In the genomic region with DNA sequence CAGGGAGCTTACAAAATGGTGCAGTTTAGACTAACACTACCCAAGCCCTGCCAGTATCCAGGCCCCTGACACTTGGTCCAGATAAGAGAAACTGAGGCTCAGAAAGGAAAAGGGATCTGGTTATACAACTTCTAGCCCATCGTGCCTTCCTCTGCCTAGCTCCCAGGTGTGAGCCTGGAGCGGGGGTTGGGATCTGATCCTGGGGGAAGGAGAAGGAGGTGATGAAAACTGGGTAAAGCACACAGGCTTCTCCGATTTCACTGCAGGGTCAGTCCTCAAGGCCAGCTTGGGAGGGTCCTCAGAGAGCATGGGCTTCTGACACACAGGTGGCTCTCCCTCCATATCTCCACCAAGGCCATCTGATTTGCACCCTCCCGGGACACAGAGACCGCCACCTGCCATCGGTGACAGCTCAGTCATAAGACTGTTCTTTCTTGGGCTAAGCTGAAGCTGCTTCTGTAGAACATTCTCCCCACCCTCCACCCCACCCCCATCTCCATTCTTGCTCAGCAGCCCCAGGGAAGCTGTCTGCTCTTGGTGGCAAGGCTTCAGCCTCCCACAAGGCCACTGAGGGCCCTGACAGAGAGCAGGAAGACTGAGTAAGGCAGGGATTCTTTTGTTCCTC, we compare ENCODE assay signal across 19 cellular contexts. TPM values are rescaled to one million over a fixed set of nuclear protein-coding genes. Genes with fewer than 3 reads are reported as not detected.
"Had no signal": no experiment of that assay in that cellular context is flagged by ENCODE, and none has a peak within 500 bp of the region (broad histone marks: within the 10 kb centered on the region; RNA-seq: fewer than 3 reads in every experiment).

No MANE protein-coding gene starts in this region.

- H3K36me3 ChIP-seq: ascending aorta, brain microvascular endothelial cell, sigmoid colon, upper lobe of right lung had no signal

- H3K4me2 ChIP-seq: hepatocyte had no signal

- H3K36me3 Mint-ChIP-seq: activated naive CD4-positive, alpha-beta T cell treated with anti-CD3 and anti-CD28 coated beads, Interleukin-2, amount 50 U/mL, for 72 hours; stimulated activated naive B cell treated with anti-CD40 and anti-IgM and Interleukin-4, amounts not matched to agents 10 μg/mL and 1 μg/mL and 100 μg/mL, for 72 hours; T-cell had no signal

- H3K9me3 Mint-ChIP-seq: activated naive CD4-positive, alpha-beta T cell treated with anti-CD3 and anti-CD28 coated beads, Interleukin-2, amount 50 U/mL, for 72 hours; nephron progenitor cell; stimulated activated naive B cell treated with anti-CD40 and anti-IgM and Interleukin-4, amounts not matched to agents 10 μg/mL and 1 μg/mL and 100 μg/mL, for 72 hours; T-cell had no signal

- H3K4me3 Mint-ChIP-seq: memory B cell; nephron progenitor cell; stimulated activated naive B cell treated with anti-CD40 and anti-IgM and Interleukin-4, amounts not matched to agents 10 μg/mL and 1 μg/mL and 100 μg/mL, for 72 hours; T-cell had no signal

- DNase-seq: activated T-cell treated with anti-CD3 and anti-CD28 coated beads, Interleukin-2, amount 50 U/mL, for 1 hour; brain microvascular endothelial cell; central memory CD4-positive, alpha-beta T cell; dermis blood vessel endothelial cell; effector CD8-positive, alpha-beta T cell; foreskin keratinocyte; nephron progenitor cell; retina; sigmoid colon; stimulated activated CD4-positive, alpha-beta T cell treated with anti-CD3 and anti-CD28 coated beads, Interleukin-2, amount 100 ng/mL, for 48 hours; stimulated activated CD8-positive, alpha-beta memory T cell treated with anti-CD3 and anti-CD28 coated beads, Interleukin-4, amount 100 ng/mL, for 48 hours; stimulated activated naive B cell treated with anti-CD40 and anti-IgM and Interleukin-4, amounts not matched to agents 10 μg/mL and 1 μg/mL and 100 μg/mL, for 72 hours; T-cell; upper lobe of right lung had no signal

- ATAC-seq: activated naive CD4-positive, alpha-beta T cell treated with anti-CD3 and anti-CD28 coated beads, Interleukin-2, amount 50 U/mL, for 72 hours; foreskin keratinocyte; stimulated activated naive B cell treated with anti-CD40 and anti-IgM and Interleukin-4, amounts not matched to agents 10 μg/mL and 1 μg/mL and 100 μg/mL, for 72 hours; T-cell; upper lobe of right lung had no signal

- H3K27ac ChIP-seq: ascending aorta, brain microvascular endothelial cell, foreskin keratinocyte, hepatocyte, sigmoid colon, upper lobe of right lung had no signal

- H3K4me3 ChIP-seq: ascending aorta, hepatocyte, sigmoid colon, upper lobe of right lung had no signal

- H3K9me3 ChIP-seq: ascending aorta, sigmoid colon, upper lobe of right lung had no signal

- H3K4me1 ChIP-seq: ascending aorta, foreskin keratinocyte, sigmoid colon, upper lobe of right lung had no signal

- H3K27me3 ChIP-seq: ascending aorta had no signal

- H3K79me2 ChIP-seq: hepatocyte had no signal

- H3K27ac Mint-ChIP-seq: activated naive CD4-positive, alpha-beta T cell treated with anti-CD3 and anti-CD28 coated beads, Interleukin-2, amount 50 U/mL, for 72 hours; memory B cell; nephron progenitor cell; stimulated activated naive B cell treated with anti-CD40 and anti-IgM and Interleukin-4, amounts not matched to agents 10 μg/mL and 1 μg/mL and 100 μg/mL, for 72 hours; T-cell had no signal

- H3K4me1 Mint-ChIP-seq: memory B cell, T-cell had no signal

RNA-seq across cellular contexts. Expression of a gene that starts 16.4 kb away (rescaled TPM):
- total RNA-seq: activated naive CD4-positive, alpha-beta T cell treated with anti-CD3 and anti-CD28 coated beads, Interleukin-2, amount 50 U/mL, for 72 hours; mononuclear cell; T-cell had no signal
